In genomic region chr3:188948658-188949400, GRCh38 we compare ENCODE assay signal across 8 cellular contexts.
DNase-seq lines count a peak whose midpoint lies in the region; ATAC-seq and TF ChIP-seq lines count a peak whose summit lies in the region.

No MANE protein-coding gene starts in this region.

- H3K27me3 ChIP-seq in SJSA1 (replicated peaks) (no peaks in the 10 kb centered on the region), ovary (no peaks in the 10 kb centered on the region)

- TF ChIP-seq CTCF in HFF-Myc (IDR thresholded peaks at IDR 0.05; ENCODE audit: low read depth, low read length, missing control alignments) (no peak), ovary (IDR thresholded peaks at IDR 0.05) (no peak)

- ATAC-seq in HG02884 (IDR thresholded peaks at IDR 0.05; ENCODE audit: unreplicated experiment): no peak

- H3K4me1 ChIP-seq in SJSA1 (replicated peaks): peaks cover 37% of the 10 kb centered on the region
- peaks cover 23% of the 10 kb centered on the region for H3K4me1 ChIP-seq in ovary (ENCODE audit: insufficient read depth)

- H3K9me3 ChIP-seq in SJSA1 (replicated peaks) (no peaks in the 10 kb centered on the region), ovary (no peaks in the 10 kb centered on the region)

- peak; percentile 81 for DNase-seq in HFF-Myc (ENCODE audit: extremely low read depth, low read depth)
- peak; percentile 65 to 70 for DNase-seq in SJSA1 (ENCODE audit: low read depth in 1 of 2, low spot score in 2 of 2)
- peak; percentile 92 for DNase-seq in fibroblast of the conjunctiva (ENCODE audit: low read depth)
- DNase-seq in ovary: peak in 3 of 5 donors; percentile 60 to 75 (median 71)
- DNase-seq in NCI-H2029 treated with DMSO at 0.1 percent for 48 hours (lab: John Stamatoyannopoulos, UW): no peak
- DNase-seq in NCI-H526 treated with DMSO at 0.1 percent for 48 hours (lab: John Stamatoyannopoulos, UW): no peak
- DNase-seq in NCI-H1417 (lab: John Stamatoyannopoulos, UW): no peak

- H3K27ac ChIP-seq in SJSA1: peak overlapping the region; percentile 45
- H3K27ac ChIP-seq in ovary: peak overlapping the region; percentile 61 to 90

- intact Hi-C loops in ovary (cut with DNase I): loop anchor here (5.0 kb wide), 3 partner anchors 687 to 897 kb away; no protein-coding TSS in a partner anchor

- 47 to 53% (median 53%) methylated on average over 6 of the region's 6 CpGs for WGBS in ovary, 3 donors

- no peak for TF ChIP-seq EP300 in ovary (IDR thresholded peaks at IDR 0.05)

- peak overlapping the region; percentile 41 for H3K4me3 ChIP-seq in HFF-Myc (replicated peaks; ENCODE audit: low read depth, low read length)
- no peak overlapping the region for H3K4me3 ChIP-seq in SJSA1
- peak overlapping the region; percentile 26 for H3K4me3 ChIP-seq in ovary

- H3K36me3 ChIP-seq in SJSA1: no peaks in the 10 kb centered on the region
- H3K36me3 ChIP-seq in ovary: no peaks in the 10 kb centered on the region

- TF ChIP-seq POLR2A in ovary (IDR thresholded peaks at IDR 0.05): no peak

Comparison
In these comparisons a context has a peak if more than half of its experiments do, and no peak if none do; other contexts are left out.
1. DNase-seq: peak in HFF-Myc (single experiment), SJSA1 (2 of 2), fibroblast of the conjunctiva (single experiment) and ovary (3 of 5); none in NCI-H2029 treated with DMSO at 0.1 percent for 48 hours (single experiment), NCI-H526 treated with DMSO at 0.1 percent for 48 hours (single experiment) and NCI-H1417 (0 of 3).